In the genomic region with DNA sequence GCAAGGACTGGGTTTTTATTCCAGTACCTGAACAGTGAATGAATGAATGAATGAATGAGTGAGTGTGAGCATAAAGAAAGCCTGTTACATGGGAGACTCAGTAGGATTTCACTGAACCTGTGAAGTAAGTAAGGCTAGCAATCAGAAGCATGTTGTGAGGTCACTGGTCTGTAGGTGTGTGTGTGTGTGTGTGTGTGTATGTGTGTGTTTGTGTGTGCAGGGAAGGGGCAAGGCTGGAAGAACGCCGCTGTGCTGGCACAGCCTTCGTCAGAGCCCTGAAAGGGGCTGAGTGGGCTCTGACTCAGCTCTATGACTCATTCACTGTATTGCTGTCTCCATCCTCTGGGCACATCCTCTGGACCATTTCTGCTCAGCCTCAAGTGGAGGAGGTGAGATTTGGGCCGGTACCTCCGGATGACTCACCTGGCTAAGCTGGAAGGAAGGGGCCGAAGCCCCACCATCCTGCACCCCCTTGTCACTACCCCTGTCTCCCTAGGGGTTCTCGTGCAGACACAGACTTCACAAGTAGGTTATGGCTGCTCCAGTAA, we compare ENCODE assay signal across 1 cellular context.
TF ChIP-seq lines count a peak whose summit lies in the region.

No MANE protein-coding gene starts in this region.

TF ChIP-seq in WTC11, 78 proteins besides CTCF, POLR2A, EP300 and RAD21 (continued from another document):
- TF ChIP-seq ATF6 (CRISPR knock-in tag; IDR thresholded peaks at IDR 0.05): no peak
- TF ChIP-seq, protein P1, sequence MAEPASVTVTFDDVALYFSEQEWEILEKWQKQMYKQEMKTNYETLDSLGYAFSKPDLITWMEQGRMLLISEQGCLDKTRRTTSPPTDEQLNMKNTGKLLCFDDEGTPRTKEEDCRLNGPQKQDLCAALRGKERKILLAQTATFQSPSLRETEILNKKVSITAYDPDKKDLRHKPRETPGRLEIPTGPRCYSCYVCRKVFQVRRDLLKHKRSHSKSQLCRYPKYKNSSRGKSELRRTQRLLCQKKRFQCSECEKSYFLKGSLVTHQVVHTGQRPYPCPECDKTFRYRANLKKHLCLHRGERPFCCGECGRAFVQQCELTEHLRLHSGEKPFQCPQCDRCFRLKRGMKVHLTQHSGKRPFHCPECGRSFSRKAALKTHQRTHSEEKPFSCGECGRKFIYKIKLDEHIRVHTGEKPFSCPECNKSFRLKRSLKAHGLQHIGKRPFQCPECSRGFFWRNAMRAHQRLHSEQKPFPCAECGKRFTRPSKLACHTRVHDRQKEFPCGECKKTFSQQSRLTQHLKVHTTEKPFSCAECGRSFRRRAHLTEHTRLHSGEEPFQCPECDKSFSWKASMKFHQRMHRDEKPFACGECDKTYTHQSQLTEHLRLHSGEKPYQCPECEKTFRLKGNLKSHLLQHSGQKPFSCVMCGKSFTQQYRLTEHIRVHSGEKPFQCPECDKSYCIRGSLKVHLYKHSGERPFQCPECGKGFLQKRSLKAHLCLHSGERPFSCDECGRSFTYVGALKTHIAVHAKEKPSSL (CRISPR knock-in tag; conservative IDR thresholded peaks at IDR 0.05): no peak
